In the genomic region with DNA sequence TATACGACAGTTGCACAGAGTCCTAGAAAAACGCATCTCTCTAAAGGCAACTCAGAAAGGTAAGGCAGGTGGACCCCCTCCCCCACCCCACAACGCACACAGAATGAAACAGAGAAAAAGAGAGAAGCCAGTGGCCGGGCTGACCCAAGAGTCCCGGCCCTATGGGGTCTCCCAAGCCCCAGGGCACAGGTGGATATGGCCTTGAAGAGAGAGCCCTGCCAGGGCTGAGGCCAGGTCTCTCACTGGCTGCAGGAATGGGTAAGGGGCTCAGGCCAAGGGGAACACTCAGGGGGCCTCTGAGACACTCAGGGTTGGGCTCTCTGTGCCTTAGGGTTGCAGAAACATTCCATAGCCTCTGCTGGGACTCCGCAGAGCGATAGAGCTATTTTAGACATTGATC, we compare ENCODE assay signal across 21 cellular contexts.
"Had no signal": no experiment of that assay in that cellular context is flagged by ENCODE, and none has a peak within 500 bp of the region (broad histone marks: within the 10 kb centered on the region; RNA-seq: fewer than 3 reads in every experiment).

No MANE protein-coding gene starts in this region.

- H3K9me3 Mint-ChIP-seq: memory B cell; naive B cell; stimulated activated naive B cell treated with anti-CD40 and anti-IgM and Interleukin-4, amounts not matched to agents 10 μg/mL and 1 μg/mL and 100 μg/mL, for 72 hours; stimulated activated naive CD8-positive, alpha-beta T cell treated with anti-CD3 and anti-CD28 coated beads, Interleukin-15, amount 100 ng/mL, for 72 hours had no signal

- H3K4me3 ChIP-seq: colonic mucosa, dorsolateral prefrontal cortex, gastrocnemius medialis, heart right ventricle, left lung, lower lobe of right lung, ovary, smooth muscle cell, thoracic aorta, transverse colon had no signal

- DNase-seq: caudate nucleus; colonic mucosa; effector CD8-positive, alpha-beta T cell; gastrocnemius medialis; heart right ventricle; hypothalamus; left lung; naive B cell; ovary; right cardiac atrium; stimulated activated CD4-positive, alpha-beta T cell treated with anti-CD3 and anti-CD28 coated beads, Interleukin-4, amount 100 ng/mL, for 1 hour; stimulated activated naive B cell treated with anti-CD40 and anti-IgM and Interleukin-4, amounts not matched to agents 10 μg/mL and 1 μg/mL and 100 μg/mL, for 72 hours; stimulated activated naive CD8-positive, alpha-beta T cell treated with anti-CD3 and anti-CD28 coated beads, Interleukin-15, amount 100 ng/mL, for 72 hours had no signal

- H3K4me2 ChIP-seq: smooth muscle cell had no signal

- H3K36me3 Mint-ChIP-seq: memory B cell; naive B cell; stimulated activated naive B cell treated with anti-CD40 and anti-IgM and Interleukin-4, amounts not matched to agents 10 μg/mL and 1 μg/mL and 100 μg/mL, for 72 hours had no signal

- H3K27me3 ChIP-seq: colonic mucosa, dorsolateral prefrontal cortex, gastrocnemius medialis, ovary, transverse colon had no signal

- H3K4me1 ChIP-seq: colonic mucosa, gastrocnemius medialis, heart right ventricle, left lung, lower lobe of right lung, transverse colon had no signal

- H3K27ac Mint-ChIP-seq: memory B cell; naive B cell; progenitor cell of endocrine pancreas; stimulated activated naive B cell treated with anti-CD40 and anti-IgM and Interleukin-4, amounts not matched to agents 10 μg/mL and 1 μg/mL and 100 μg/mL, for 72 hours; stimulated activated naive CD8-positive, alpha-beta T cell treated with anti-CD3 and anti-CD28 coated beads, Interleukin-15, amount 100 ng/mL, for 72 hours had no signal

- H3K36me3 ChIP-seq: colonic mucosa, left lung, ovary, thoracic aorta, transverse colon had no signal

- H3K4me3 Mint-ChIP-seq: memory B cell; naive B cell; stimulated activated naive B cell treated with anti-CD40 and anti-IgM and Interleukin-4, amounts not matched to agents 10 μg/mL and 1 μg/mL and 100 μg/mL, for 72 hours; stimulated activated naive CD8-positive, alpha-beta T cell treated with anti-CD3 and anti-CD28 coated beads, Interleukin-15, amount 100 ng/mL, for 72 hours had no signal

- H3K27ac ChIP-seq: colonic mucosa, gastrocnemius medialis, heart right ventricle, left lung, lower lobe of right lung, ovary, thoracic aorta, transverse colon had no signal

- H3K9me3 ChIP-seq: colonic mucosa, gastrocnemius medialis, heart right ventricle, left lung, lower lobe of right lung, ovary, thoracic aorta, transverse colon had no signal

- ATAC-seq: esophagus mucosa; gastrocnemius medialis; left lung; lower lobe of right lung; right cardiac atrium; stimulated activated naive B cell treated with anti-CD40 and anti-IgM and Interleukin-4, amounts not matched to agents 10 μg/mL and 1 μg/mL and 100 μg/mL, for 72 hours; stimulated activated naive CD8-positive, alpha-beta T cell treated with anti-CD3 and anti-CD28 coated beads, Interleukin-15, amount 100 ng/mL, for 72 hours had no signal
